In genomic region chr7:72321081-72321480, GRCh38 we compare ENCODE assay signal across 18 cellular contexts.
DNase-seq lines count a peak whose midpoint lies in the region; ATAC-seq and TF ChIP-seq lines count a peak whose summit lies in the region.
"Had no signal": no experiment of that assay in that cellular context is flagged by ENCODE, and none has a peak within 500 bp of the region (broad histone marks: within the 10 kb centered on the region; RNA-seq: fewer than 3 reads in every experiment).

No MANE protein-coding gene starts in this region.

- ATAC-seq in RWPE2 (ENCODE audit: low read depth) (peak; percentile 66), foreskin keratinocyte (peak; percentile 93), HG03025 (IDR thresholded peaks at IDR 0.05; ENCODE audit: low FRiP score, unreplicated experiment) (no peak), GM21360 (IDR thresholded peaks at IDR 0.05; ENCODE audit: unreplicated experiment) (no peak), mucosa of descending colon (no peak)
- ATAC-seq: A549, HCT116 had no signal

- intact Hi-C loops in mucosa of descending colon (cut with DNase I, micrococcal nuclease), result no loop called here

- no peak overlapping the region for H3K27ac ChIP-seq in RWPE2 (ENCODE audit: poor library complexity, severe bottlenecking)
- H3K27ac ChIP-seq in foreskin keratinocyte, result no peak overlapping the region
- H3K27ac ChIP-seq in thymus (ENCODE audit: low read depth), result peak overlapping the region; percentile 31
- H3K27ac ChIP-seq: 22Rv1, A549, C4-2B had no signal

- no peak overlapping the region for H3K4me3 ChIP-seq in RWPE2 (ENCODE audit: severe bottlenecking)
- no peak overlapping the region for H3K4me3 ChIP-seq in thymus (ENCODE audit: low read length)
- no peak overlapping the region for H3K4me3 ChIP-seq in mucosa of descending colon
- H3K4me3 ChIP-seq: A549 had no signal

- H3K36me3 ChIP-seq in RWPE2 (ENCODE audit: low read depth), result no peaks in the 10 kb centered on the region
- peaks cover 17% of the 10 kb centered on the region for H3K36me3 ChIP-seq in thymus (ENCODE audit: control insufficient read depth, insufficient read depth)
- H3K36me3 ChIP-seq in mucosa of descending colon (ENCODE audit: low read depth), result no peaks in the 10 kb centered on the region

- DNase-seq in NCI-H2171 treated with DMSO at 0.1 percent for 48 hours (lab: John Stamatoyannopoulos, UW) (peak; percentile 57), NCI-H2171 (lab: John Stamatoyannopoulos, UW) (no peak), RWPE2 (ENCODE audit: low spot score) (no peak), foreskin keratinocyte (peak; percentile 19 to 63), mucosa of descending colon (no peak)
- DNase-seq: AML-193; Caco-2; CD4-positive, alpha-beta T cell; GOT3; H7; HFFc6 had no signal

- TF ChIP-seq CTCF in RWPE2 (IDR thresholded peaks at IDR 0.05; ENCODE audit: poor library complexity, severe bottlenecking) (no peak), foreskin keratinocyte (conservative IDR thresholded peaks at IDR 0.05) (no peak), mucosa of descending colon (IDR thresholded peaks at IDR 0.05) (no peak)

- H3K27me3 ChIP-seq in RWPE2 (ENCODE audit: insufficient read depth, poor library complexity, severe bottlenecking) (no peaks in the 10 kb centered on the region), foreskin keratinocyte (no peaks in the 10 kb centered on the region), thymus (ENCODE audit: control insufficient read depth, insufficient read depth) (no peaks in the 10 kb centered on the region)

- H3K9me3 ChIP-seq in RWPE2 (ENCODE audit: severe bottlenecking) (no peaks in the 10 kb centered on the region), thymus (ENCODE audit: control insufficient read depth) (no peaks in the 10 kb centered on the region), mucosa of descending colon (no peaks in the 10 kb centered on the region)
- H3K9me3 ChIP-seq: A549, Caco-2 had no signal

- H3K4me1 ChIP-seq in RWPE2 (ENCODE audit: insufficient read depth, poor library complexity, severe bottlenecking) (no peaks in the 10 kb centered on the region), foreskin keratinocyte (no peaks in the 10 kb centered on the region), thymus (ENCODE audit: control insufficient read depth, insufficient read depth, low read length) (peaks cover 8% of the 10 kb centered on the region), mucosa of descending colon (ENCODE audit: low read depth) (no peaks in the 10 kb centered on the region)
- H3K4me1 ChIP-seq: A549, Caco-2 had no signal

- WGBS in thymus, result 90% methylated on average over 8 of the region's 8 CpGs

Comparison
In these comparisons a context has a peak if more than half of its experiments do, and no peak if none do; other contexts are left out.
1. DNase-seq: peak in NCI-H2171 treated with DMSO at 0.1 percent for 48 hours (single experiment) and foreskin keratinocyte (2 of 2); none in NCI-H2171 (single experiment), RWPE2 (single experiment) and mucosa of descending colon (0 of 3).
2. ATAC-seq: peak in RWPE2 (single experiment) and foreskin keratinocyte (single experiment); none in HG03025 (single experiment), GM21360 (single experiment) and mucosa of descending colon (single experiment).